In the genomic region with DNA sequence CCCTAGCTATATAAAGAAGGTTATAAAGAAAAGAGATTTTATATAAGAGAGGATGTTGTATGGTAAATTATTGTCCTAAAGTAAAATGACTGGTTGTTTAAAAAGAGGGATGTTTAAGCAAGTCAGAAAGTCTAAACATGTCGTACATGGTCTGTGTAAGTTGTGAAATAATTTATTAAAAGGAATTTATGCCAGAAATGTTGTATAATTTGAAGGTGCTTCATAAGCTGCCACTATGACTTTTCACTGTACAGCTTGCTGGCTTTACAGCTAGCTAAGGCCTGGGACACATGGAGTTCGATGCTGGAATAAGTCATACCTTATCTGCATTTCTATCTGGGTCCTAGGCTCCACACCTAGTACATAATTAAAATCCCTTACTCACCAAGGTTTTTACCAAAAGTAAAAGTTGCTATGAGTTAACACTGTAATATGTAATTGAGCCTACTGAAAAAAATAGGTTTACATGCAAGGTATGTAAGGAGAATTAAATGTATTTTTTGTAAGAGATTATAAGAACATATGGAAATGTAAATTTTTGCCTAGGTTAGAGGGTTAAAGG, we compare ENCODE assay signal across 12 cellular contexts.
"Had no signal": no experiment of that assay in that cellular context is flagged by ENCODE, and none has a peak within 500 bp of the region (broad histone marks: within the 10 kb centered on the region; RNA-seq: fewer than 3 reads in every experiment).

No MANE protein-coding gene starts in this region.

- ATAC-seq: activated CD4-positive, alpha-beta T cell treated with anti-CD3 and anti-CD28 coated beads for 36 hours; left ventricle myocardium superior had no signal

- DNase-seq: activated CD4-positive, alpha-beta memory T cell treated with anti-CD3 and anti-CD28 coated beads, Interleukin-2, amount 10 ng/mL, durations not matched to agents 7 days and 5 days; activated CD4-positive, alpha-beta T cell treated with anti-CD3 and anti-CD28 coated beads for 36 hours; activated gamma-delta T cell; activated naive CD8-positive, alpha-beta T cell treated with anti-CD3 and anti-CD28 coated beads, Interleukin-2, amount 10 ng/mL, durations not matched to agents 7 days and 5 days; activated T-cell treated with anti-CD3 and anti-CD28 coated beads, Interleukin-2, amount 50 U/mL, for 48 hours; foreskin melanocyte; head of caudate nucleus; left ventricle myocardium superior; stimulated activated CD4-positive, alpha-beta T cell treated with anti-CD3 and anti-CD28 coated beads, Interleukin-4, amount 100 ng/mL, for 1 hour; stimulated activated CD8-positive, alpha-beta memory T cell treated with anti-CD3 and anti-CD28 coated beads, Interleukin-4, amount 100 ng/mL, for 48 hours had no signal

- H3K27me3 Mint-ChIP-seq: activated CD4-positive, alpha-beta memory T cell treated with anti-CD3 and anti-CD28 coated beads, Interleukin-2, amount 10 ng/mL, durations not matched to agents 7 days and 5 days; activated CD4-positive, alpha-beta T cell treated with anti-CD3 and anti-CD28 coated beads for 36 hours; activated naive CD8-positive, alpha-beta T cell treated with anti-CD3 and anti-CD28 coated beads, Interleukin-2, amount 10 ng/mL, durations not matched to agents 7 days and 5 days; stimulated activated naive CD8-positive, alpha-beta T cell treated with anti-CD3 and anti-CD28 coated beads, Interleukin-15, Interleukin-2, amounts not matched to agents 100 ng/mL and 50 ng/mL, for 24 hours had no signal

- H3K4me1 Mint-ChIP-seq: activated CD4-positive, alpha-beta memory T cell treated with anti-CD3 and anti-CD28 coated beads, Interleukin-2, amount 10 ng/mL, durations not matched to agents 7 days and 5 days; activated CD4-positive, alpha-beta T cell treated with anti-CD3 and anti-CD28 coated beads for 36 hours; activated naive CD8-positive, alpha-beta T cell treated with anti-CD3 and anti-CD28 coated beads, Interleukin-2, amount 10 ng/mL, durations not matched to agents 7 days and 5 days had no signal

- H3K27ac Mint-ChIP-seq: activated CD4-positive, alpha-beta memory T cell treated with anti-CD3 and anti-CD28 coated beads, Interleukin-2, amount 10 ng/mL, durations not matched to agents 7 days and 5 days; activated CD4-positive, alpha-beta T cell treated with anti-CD3 and anti-CD28 coated beads for 36 hours; activated naive CD8-positive, alpha-beta T cell treated with anti-CD3 and anti-CD28 coated beads, Interleukin-2, amount 10 ng/mL, durations not matched to agents 7 days and 5 days; stimulated activated naive CD8-positive, alpha-beta T cell treated with anti-CD3 and anti-CD28 coated beads, Interleukin-15, Interleukin-2, amounts not matched to agents 100 ng/mL and 50 ng/mL, for 24 hours; T-helper 2 cell treated with Interferon-gamma antibody and Interleukin-4, amounts not matched to agents 5 μg/mL and 100 μg/mL, for 36 hours had no signal

- H3K4me3 Mint-ChIP-seq: activated CD4-positive, alpha-beta memory T cell treated with anti-CD3 and anti-CD28 coated beads, Interleukin-2, amount 10 ng/mL, durations not matched to agents 7 days and 5 days; activated CD4-positive, alpha-beta T cell treated with anti-CD3 and anti-CD28 coated beads for 36 hours; activated naive CD8-positive, alpha-beta T cell treated with anti-CD3 and anti-CD28 coated beads, Interleukin-2, amount 10 ng/mL, durations not matched to agents 7 days and 5 days; stimulated activated naive CD8-positive, alpha-beta T cell treated with anti-CD3 and anti-CD28 coated beads, Interleukin-15, Interleukin-2, amounts not matched to agents 100 ng/mL and 50 ng/mL, for 24 hours; T-helper 2 cell treated with Interferon-gamma antibody and Interleukin-4, amounts not matched to agents 5 μg/mL and 100 μg/mL, for 36 hours had no signal
